Comparison of ENCODE assay signal across 10 cellular contexts in the genomic region with DNA sequence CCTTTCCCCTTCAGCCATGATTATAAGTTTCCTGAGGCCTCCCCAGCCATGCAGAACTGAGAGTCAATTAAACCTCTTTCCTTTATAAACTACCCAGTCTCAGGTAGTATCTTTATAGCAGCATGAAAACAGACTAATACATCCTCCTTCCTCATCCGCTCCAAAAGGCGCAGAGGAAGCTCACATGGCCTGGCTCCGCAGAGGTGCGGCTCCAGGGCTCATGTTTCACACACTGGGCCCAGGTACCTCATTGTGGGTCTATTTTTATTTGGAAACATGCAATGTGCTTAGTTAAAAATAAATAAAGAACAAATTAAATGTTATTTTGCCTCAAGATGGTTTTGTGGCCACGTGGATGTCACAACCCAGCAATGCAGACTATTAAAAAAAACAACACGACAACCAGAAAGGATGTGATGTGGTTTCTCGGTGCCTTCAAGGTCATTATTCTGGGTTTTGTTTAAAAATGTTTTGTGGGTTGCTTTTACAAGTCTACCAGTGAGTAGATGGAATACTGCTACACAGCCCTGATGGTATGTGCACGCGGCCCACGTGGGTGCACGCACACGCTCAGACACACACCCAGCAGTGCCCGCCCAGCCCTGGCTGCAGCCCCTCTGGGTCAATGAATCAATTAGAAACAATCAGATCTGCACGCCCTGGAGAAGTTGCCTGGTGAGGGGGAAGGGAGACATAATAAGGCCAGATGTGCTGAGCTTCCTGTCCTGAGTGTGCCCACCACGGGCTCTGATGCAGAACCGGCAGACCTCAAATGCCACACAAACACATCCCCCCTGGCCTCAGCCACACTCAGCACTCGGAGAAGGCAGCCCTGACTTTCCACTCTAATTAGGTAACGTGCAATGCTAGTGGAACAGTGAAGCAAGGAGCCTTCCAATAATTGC.
DNase-seq lines count a peak whose midpoint lies in the region; ATAC-seq and TF ChIP-seq lines count a peak whose summit lies in the region.
"Had no signal": no experiment of that assay in that cellular context is flagged by ENCODE, and none has a peak within 500 bp of the region (broad histone marks: within the 10 kb centered on the region; RNA-seq: fewer than 3 reads in every experiment).

No MANE protein-coding gene starts in this region.

- DNase-seq in GF-D8 (lab: John Stamatoyannopoulos, UW) (peak; percentile 12), natural killer cell (no peak), hypothalamus (lab: John Stamatoyannopoulos, UW) (no peak), NCI-H2107 (lab: John Stamatoyannopoulos, UW) (no peak), superior temporal gyrus (ENCODE audit: extremely low spot score) (no peak)
- peak; percentile 36 for DNase-seq in activated naive CD8-positive, alpha-beta T cell treated with anti-CD3 and anti-CD28 coated beads, Interleukin-2, amount 50 U/mL, for 24 hours
- DNase-seq: NCI-H2029 had no signal

- H3K27ac Mint-ChIP-seq in activated naive CD8-positive, alpha-beta T cell treated with anti-CD3 and anti-CD28 coated beads, Interleukin-2, amount 50 U/mL, for 24 hours: peak overlapping the region; percentile 58
- H3K27ac Mint-ChIP-seq in natural killer cell: peak overlapping the region; percentile 70 to 81
- H3K27ac Mint-ChIP-seq: activated naive CD4-positive, alpha-beta T cell treated with anti-CD3 and anti-CD28 coated beads, Interleukin-2, amount 50 U/mL, for 24 hours had no signal

- intact Hi-C loops in natural killer cell (cut with micrococcal nuclease): loop anchor here (5.0 kb wide), 1 partner anchor 141 kb away; a partner anchor contains a TSS

- H3K27me3 Mint-ChIP-seq in activated naive CD8-positive, alpha-beta T cell treated with anti-CD3 and anti-CD28 coated beads, Interleukin-2, amount 50 U/mL, for 24 hours: peaks cover 5% of the 10 kb centered on the region
- peaks cover 12 to 41% of the 10 kb centered on the region in 2 donors for H3K27me3 Mint-ChIP-seq in natural killer cell (ENCODE audit: low read depth in 2 of 2)
- H3K27me3 Mint-ChIP-seq: activated naive CD4-positive, alpha-beta T cell treated with anti-CD3 and anti-CD28 coated beads, Interleukin-2, amount 50 U/mL, for 24 hours had no signal

- peaks cover 3% of the 10 kb centered on the region for H3K36me3 Mint-ChIP-seq in activated naive CD8-positive, alpha-beta T cell treated with anti-CD3 and anti-CD28 coated beads, Interleukin-2, amount 50 U/mL, for 24 hours (ENCODE audit: low read depth)
- peaks cover 7% of the 10 kb centered on the region for H3K36me3 Mint-ChIP-seq in natural killer cell

- H3K4me1 Mint-ChIP-seq in activated naive CD8-positive, alpha-beta T cell treated with anti-CD3 and anti-CD28 coated beads, Interleukin-2, amount 50 U/mL, for 24 hours: peaks cover 22% of the 10 kb centered on the region
- H3K4me1 Mint-ChIP-seq in natural killer cell: peaks cover 40 to 44% of the 10 kb centered on the region in 2 donors

- no peak overlapping the region for H3K4me3 Mint-ChIP-seq in activated naive CD8-positive, alpha-beta T cell treated with anti-CD3 and anti-CD28 coated beads, Interleukin-2, amount 50 U/mL, for 24 hours
- peak overlapping the region; percentile 91 for H3K4me3 Mint-ChIP-seq in natural killer cell
- H3K4me3 Mint-ChIP-seq: activated naive CD4-positive, alpha-beta T cell treated with anti-CD3 and anti-CD28 coated beads, Interleukin-2, amount 50 U/mL, for 24 hours had no signal

- no peak for TF ChIP-seq CTCF in natural killer cell (IDR thresholded peaks at IDR 0.05)

- H3K9me3 Mint-ChIP-seq in activated naive CD8-positive, alpha-beta T cell treated with anti-CD3 and anti-CD28 coated beads, Interleukin-2, amount 50 U/mL, for 24 hours: no peaks in the 10 kb centered on the region
- no peaks in the 10 kb centered on the region for H3K9me3 Mint-ChIP-seq in natural killer cell
- H3K9me3 Mint-ChIP-seq: activated naive CD4-positive, alpha-beta T cell treated with anti-CD3 and anti-CD28 coated beads, Interleukin-2, amount 50 U/mL, for 24 hours had no signal

- ATAC-seq in HG03097 (IDR thresholded peaks at IDR 0.05; ENCODE audit: low FRiP score, unreplicated experiment): peak; percentile 70
- ATAC-seq in activated naive CD8-positive, alpha-beta T cell treated with anti-CD3 and anti-CD28 coated beads, Interleukin-2, amount 50 U/mL, for 24 hours: peak; percentile 85
- peak; percentile 71 to 80 (median 77) for ATAC-seq in natural killer cell
- ATAC-seq in HG03108 (IDR thresholded peaks at IDR 0.05; ENCODE audit: unreplicated experiment): no peak

Comparison
In these comparisons a context has a peak if more than half of its experiments do, and no peak if none do; other contexts are left out.
1. DNase-seq: peak in GF-D8 (single experiment) and activated naive CD8-positive, alpha-beta T cell treated with anti-CD3 and anti-CD28 coated beads, Interleukin-2, amount 50 U/mL, for 24 hours (single experiment); none in natural killer cell (single experiment), hypothalamus (0 of 51), NCI-H2107 (single experiment) and superior temporal gyrus (single experiment).